In genomic region chr3:46690798-46691197, GRCh38 we compare ENCODE assay signal across 17 cellular contexts. TPM values are rescaled to one million over a fixed set of nuclear protein-coding genes. Genes with fewer than 3 reads are reported as not detected.
DNase-seq lines count a peak whose midpoint lies in the region; ATAC-seq and TF ChIP-seq lines count a peak whose summit lies in the region.
"Had no signal": no experiment of that assay in that cellular context is flagged by ENCODE, and none has a peak within 500 bp of the region (broad histone marks: within the 10 kb centered on the region; RNA-seq: fewer than 3 reads in every experiment).

No MANE protein-coding gene starts in this region.

- H3K36me3 ChIP-seq in right atrium auricular region = peaks cover 16% of the 10 kb centered on the region
- peaks cover 5 to 35% of the 10 kb centered on the region in 2 donors for H3K36me3 ChIP-seq in esophagus (ENCODE audit: control insufficient read depth in 2 of 2, insufficient read depth in 2 of 2, low read length in 1 of 2)
- no peaks in the 10 kb centered on the region for H3K36me3 ChIP-seq in SK-N-SH (replicated peaks in 1 of 2; ENCODE audit: control insufficient read depth in 1 of 2, insufficient read depth in 2 of 2, low read length in 1 of 2)

- intact Hi-C loops in Right ventricle myocardium inferior (cut with DNase I) = loop anchor here (10.0 kb wide), 1 partner anchor 126 kb away; the partner anchor contains the start of gene LRRC2

- POLR2A ChIA-PET in SK-N-SH (lab: Yijun Ruan, JAX) = interaction anchor here (0.6 kb wide), 1 partner anchor 10 kb away, joined by 3 read pairs; the partner anchor contains the start of gene TMIE

- no peak for DNase-seq in Right ventricle myocardium inferior (ENCODE audit: missing footprints)
- no peak for DNase-seq in right atrium auricular region (ENCODE audit: low spot score)
- DNase-seq in mucosa of gallbladder (ENCODE audit: low spot score) = peak; percentile 65
- no peak for DNase-seq in coronary artery (ENCODE audit: low spot score)
- no peak for DNase-seq in SK-N-SH
- no peak for DNase-seq in NCI-H2081 treated with DMSO at 0.1 percent for 48 hours (lab: John Stamatoyannopoulos, UW)
- DNase-seq in medulla oblongata (ENCODE audit: extremely low spot score) = no peak
- DNase-seq: activated CD4-positive, alpha-beta memory T cell treated with anti-CD3 and anti-CD28 coated beads for 36 hours; activated gamma-delta T cell; central memory CD4-positive, alpha-beta T cell; DND-41; KBM-7; NCI-H2081 had no signal

- H3K4me3 ChIP-seq in right atrium auricular region = no peak overlapping the region
- H3K4me3 ChIP-seq in esophagus (ENCODE audit: low read depth in 1 of 2, low read length in 2 of 2) = peak overlapping the region; percentile 18 to 42
- H3K4me3 ChIP-seq in coronary artery = no peak overlapping the region
- no peak overlapping the region for H3K4me3 ChIP-seq in SK-N-SH (ENCODE audit: low read depth in 2 of 2, low read length in 1 of 2)
- H3K4me3 ChIP-seq: thoracic aorta had no signal

- H4K20me1 ChIP-seq in SK-N-SH (ENCODE audit: insufficient read depth) = no peaks in the 10 kb centered on the region

- peaks cover 0 to 57% of the 10 kb centered on the region in 2 donors for H3K4me1 ChIP-seq in right atrium auricular region
- H3K4me1 ChIP-seq in esophagus (ENCODE audit: control insufficient read depth in 2 of 2, insufficient read depth in 2 of 2, low read length in 1 of 2) = peaks cover 5 to 35% of the 10 kb centered on the region in 2 donors
- peaks cover 0 to 11% of the 10 kb centered on the region in 2 experiments; a peak in 1 of 4 replicates for H3K4me1 ChIP-seq in SK-N-SH (ENCODE audit: control insufficient read depth in 1 of 2, insufficient read depth in 2 of 2, low read depth in 1 of 2, low read length in 1 of 2)

- H3K27ac ChIP-seq in right atrium auricular region (peak overlapping the region in 1 of 2 donors; percentile 2), esophagus (ENCODE audit: low read depth in 2 of 2, low read length in 1 of 2) (peak overlapping the region; percentile 84 to 97), coronary artery (no peak overlapping the region), SK-N-SH (ENCODE audit: low read depth in 2 of 2, low read length in 1 of 2) (no peak overlapping the region)
- H3K27ac ChIP-seq: thoracic aorta had no signal

- peak; percentile 48 for ATAC-seq in Right ventricle myocardium inferior

- WGBS in esophagus, 2 donors = 36 to 38% methylated on average over 5 of the region's 5 CpGs
- 61% methylated on average over 4 of the region's 5 CpGs for WGBS in SK-N-SH (ENCODE audit: low lambda C conversion rate)

- H3K4me2 ChIP-seq in SK-N-SH = no peak overlapping the region

- no peaks in the 10 kb centered on the region for H3F3A ChIP-seq in SK-N-SH (replicated peaks; ENCODE audit: insufficient read depth)

- no peaks in the 10 kb centered on the region for H3K9me3 ChIP-seq in right atrium auricular region
- H3K9me3 ChIP-seq in esophagus (ENCODE audit: control insufficient read depth in 2 of 2, insufficient read depth in 1 of 2, low read depth in 1 of 2, low read length in 1 of 2) = no peaks in the 10 kb centered on the region
- no peaks in the 10 kb centered on the region for H3K9me3 ChIP-seq in SK-N-SH
- H3K9me3 ChIP-seq: thoracic aorta had no signal

- no peak for TF ChIP-seq CTCF in right atrium auricular region (IDR thresholded peaks at IDR 0.05)
- TF ChIP-seq CTCF in coronary artery (IDR thresholded peaks at IDR 0.05) = no peak
- no peak for TF ChIP-seq CTCF in SK-N-SH (IDR thresholded peaks at IDR 0.05)

- no peak overlapping the region for H3K9ac ChIP-seq in SK-N-SH

- CTCF ChIA-PET in SK-N-SH (lab: Yijun Ruan, JAX) = interaction anchor here (1.0 to 5.7 kb wide), 4 partner anchors 17 to 202 kb away, joined by 3 to 42 read pairs (median 3); no protein-coding TSS in a partner anchor

- TF ChIP-seq EP300 in SK-N-SH (IDR thresholded peaks at IDR 0.05; ENCODE audit: borderline replicate concordance in 1 of 2, low read depth in 1 of 2, low read length in 1 of 2) = no peak

- H3K27me3 ChIP-seq in right atrium auricular region = no peaks in the 10 kb centered on the region
- H3K27me3 ChIP-seq in esophagus (ENCODE audit: control insufficient read depth in 1 of 2, insufficient read depth in 2 of 2, low read length in 2 of 2) = no peaks in the 10 kb centered on the region
- no peaks in the 10 kb centered on the region for H3K27me3 ChIP-seq in SK-N-SH (ENCODE audit: insufficient read depth)

- no peak overlapping the region for H2AFZ ChIP-seq in SK-N-SH (ENCODE audit: low read depth)

- no peak for TF ChIP-seq RAD21 in SK-N-SH (IDR thresholded peaks at IDR 0.05; ENCODE audit: low read length)

- H3K79me2 ChIP-seq in SK-N-SH (ENCODE audit: insufficient read depth) = no peaks in the 10 kb centered on the region

- H3K9me2 ChIP-seq in SK-N-SH = no peaks in the 10 kb centered on the region

TF ChIP-seq in SK-N-SH, 30 proteins besides CTCF, POLR2A, EP300 and RAD21:
- TF ChIP-seq RFX5 (IDR thresholded peaks at IDR 0.05; ENCODE audit: low read length) = no peak
- TF ChIP-seq, protein P1, sequence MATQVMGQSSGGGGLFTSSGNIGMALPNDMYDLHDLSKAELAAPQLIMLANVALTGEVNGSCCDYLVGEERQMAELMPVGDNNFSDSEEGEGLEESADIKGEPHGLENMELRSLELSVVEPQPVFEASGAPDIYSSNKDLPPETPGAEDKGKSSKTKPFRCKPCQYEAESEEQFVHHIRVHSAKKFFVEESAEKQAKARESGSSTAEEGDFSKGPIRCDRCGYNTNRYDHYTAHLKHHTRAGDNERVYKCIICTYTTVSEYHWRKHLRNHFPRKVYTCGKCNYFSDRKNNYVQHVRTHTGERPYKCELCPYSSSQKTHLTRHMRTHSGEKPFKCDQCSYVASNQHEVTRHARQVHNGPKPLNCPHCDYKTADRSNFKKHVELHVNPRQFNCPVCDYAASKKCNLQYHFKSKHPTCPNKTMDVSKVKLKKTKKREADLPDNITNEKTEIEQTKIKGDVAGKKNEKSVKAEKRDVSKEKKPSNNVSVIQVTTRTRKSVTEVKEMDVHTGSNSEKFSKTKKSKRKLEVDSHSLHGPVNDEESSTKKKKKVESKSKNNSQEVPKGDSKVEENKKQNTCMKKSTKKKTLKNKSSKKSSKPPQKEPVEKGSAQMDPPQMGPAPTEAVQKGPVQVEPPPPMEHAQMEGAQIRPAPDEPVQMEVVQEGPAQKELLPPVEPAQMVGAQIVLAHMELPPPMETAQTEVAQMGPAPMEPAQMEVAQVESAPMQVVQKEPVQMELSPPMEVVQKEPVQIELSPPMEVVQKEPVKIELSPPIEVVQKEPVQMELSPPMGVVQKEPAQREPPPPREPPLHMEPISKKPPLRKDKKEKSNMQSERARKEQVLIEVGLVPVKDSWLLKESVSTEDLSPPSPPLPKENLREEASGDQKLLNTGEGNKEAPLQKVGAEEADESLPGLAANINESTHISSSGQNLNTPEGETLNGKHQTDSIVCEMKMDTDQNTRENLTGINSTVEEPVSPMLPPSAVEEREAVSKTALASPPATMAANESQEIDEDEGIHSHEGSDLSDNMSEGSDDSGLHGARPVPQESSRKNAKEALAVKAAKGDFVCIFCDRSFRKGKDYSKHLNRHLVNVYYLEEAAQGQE (IDR thresholded peaks at IDR 0.05; ENCODE audit: low read depth, low read length) = no peak

RNA-seq across cellular contexts. Expression of gene ALS2CL, which starts 2.7 kb away (rescaled TPM):
- total RNA-seq in Right ventricle myocardium inferior (36.9 TPM), right atrium auricular region (10 to 100 TPM in 1 of 2 donors, 1 to 10 TPM in 1; 8.3 to 12.5 TPM), mucosa of gallbladder (43.8 TPM)
- polyA plus RNA-seq in esophagus (100 to 1,000 TPM in 1 of 2 donors, 10 to 100 TPM in 1; 95.0 to 225 TPM), SK-N-SH (2012; rRNA removed) (0.18 and 0.58 TPM in 2 replicates)
- 0.03 and 0.10 TPM in 2 replicates for polyA plus RNA-seq in SK-N-SH (2012; cell fraction: cytosol; rRNA removed)
- 1.2 and 1.5 TPM in 2 replicates for polyA plus RNA-seq in SK-N-SH (2012; cell fraction: nucleus; rRNA removed)

RNA-seq across cellular contexts. Expression of gene TMIE, which starts 10.4 kb away (rescaled TPM):
- total RNA-seq in Right ventricle myocardium inferior = 0.89 TPM
- total RNA-seq in right atrium auricular region = not detected
- polyA plus RNA-seq in esophagus = 1 to 10 TPM; 1.2 to 2.5 TPM
- total RNA-seq in mucosa of gallbladder = 0.29 TPM
- polyA plus RNA-seq in SK-N-SH (2012; rRNA removed) = 0.03 and 0.10 TPM in 2 replicates
- 0.05 TPM in 2 replicates for polyA plus RNA-seq in SK-N-SH (2012; cell fraction: cytosol; rRNA removed)
- 0.04 and 0.06 TPM in 2 replicates for polyA plus RNA-seq in SK-N-SH (2012; cell fraction: nucleus; rRNA removed)
- total RNA-seq: epithelial cell of proximal tubule, thoracic aorta had no signal
- polyA plus RNA-seq: AG04450 had no signal

RNA-seq across cellular contexts. Expression of gene PRSS50, which starts 26.9 kb away (rescaled TPM):
- total RNA-seq in Right ventricle myocardium inferior (0.11 TPM), right atrium auricular region (under 1 TPM in 1 of 2 donors, not detected in 1; 0.12 TPM), mucosa of gallbladder (0.17 TPM)
- polyA plus RNA-seq in esophagus (under 1 TPM; 0.06 TPM), SK-N-SH (2012; rRNA removed) (not detected in 2 replicates)
- polyA plus RNA-seq in SK-N-SH (2012; cell fraction: cytosol; rRNA removed) = 0.01 TPM in 1 of 2 replicates, not detected in the other
- polyA plus RNA-seq in SK-N-SH (2012; cell fraction: nucleus; rRNA removed) = 0.18 and 0.32 TPM in 2 replicates
- total RNA-seq: activated CD4-positive, alpha-beta memory T cell treated with anti-CD3 and anti-CD28 coated beads for 36 hours; epithelial cell of proximal tubule had no signal
- polyA plus RNA-seq: AG04450 had no signal

Comparison
In these comparisons a context has a peak if more than half of its experiments do, and no peak if none do; other contexts are left out.
1. H3K27ac ChIP-seq: peak in esophagus (2 of 2); none in coronary artery (0 of 2) and SK-N-SH (0 of 2).
2. H3K4me3 ChIP-seq: peak in esophagus (2 of 2); none in right atrium auricular region (0 of 2), coronary artery (single experiment) and SK-N-SH (0 of 2).